18 cellular contexts compared by ENCODE assay signal in the genomic region with DNA sequence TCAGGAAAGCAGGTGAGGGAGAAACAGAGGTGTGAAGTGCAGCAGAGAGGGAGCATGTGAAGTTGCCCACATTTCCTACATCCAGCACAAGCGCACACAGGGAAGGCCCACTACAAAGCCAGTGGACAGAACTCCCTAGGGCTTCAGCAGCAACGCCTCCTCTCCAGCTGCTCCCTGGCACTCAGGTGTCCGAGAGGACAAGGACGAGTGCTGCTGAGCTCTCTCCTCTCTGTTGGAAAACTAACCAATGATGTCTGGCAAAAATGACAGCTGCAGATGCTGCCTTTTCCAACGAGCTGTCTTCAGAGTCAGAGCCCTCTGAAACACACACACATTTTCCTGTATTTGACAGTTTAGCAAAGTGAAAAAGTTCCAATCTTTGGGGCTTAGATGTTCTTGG.
"Had no signal": no experiment of that assay in that cellular context is flagged by ENCODE, and none has a peak within 500 bp of the region (broad histone marks: within the 10 kb centered on the region; RNA-seq: fewer than 3 reads in every experiment).

No MANE protein-coding gene starts in this region.

- H3K36me3 Mint-ChIP-seq: activated naive CD4-positive, alpha-beta T cell treated with anti-CD3 and anti-CD28 coated beads, Interleukin-2, amount 50 U/mL, for 72 hours; WTC11 had no signal

- H3K9me3 Mint-ChIP-seq: activated naive CD4-positive, alpha-beta T cell treated with anti-CD3 and anti-CD28 coated beads, Interleukin-2, amount 50 U/mL, for 72 hours; activated T-cell treated with anti-CD3 and anti-CD28 coated beads, Interleukin-2, amount 50 U/mL, for 24 hours; activated T-helper 17 cell treated with anti-CD3 and anti-CD28 coated beads, Interleukin-2, amount 50 U/mL, for 72 hours; neural crest cell; T-helper 1 cell treated with Interleukin-12 subunit alpha and Interleukin-12 subunit beta and Interleukin-4 antibody, amounts not matched to agents 30 μg/mL and 1 μg/mL, for 36 hours; WTC11 had no signal

- DNase-seq: activated CD4-positive, alpha-beta T cell treated with anti-CD3 and anti-CD28 coated beads, Interleukin-2, amount 50 U/mL, for 4 hours; activated CD8-positive, alpha-beta memory T cell treated with anti-CD3 and anti-CD28 coated beads for 24 hours; activated CD8-positive, alpha-beta memory T cell treated with anti-CD3 and anti-CD28 coated beads, Interleukin-2, amount 50 U/mL, for 4 hours; activated T-cell treated with anti-CD3 and anti-CD28 coated beads, Interleukin-2, amount 50 U/mL, for 24 hours; colonic mucosa; esophagus squamous epithelium; hypothalamus; posterior cingulate gyrus; sigmoid colon; stimulated activated CD4-positive, alpha-beta T cell treated with anti-CD3 and anti-CD28 coated beads, Interleukin-4, amount 100 ng/mL, for 1 hour; stimulated activated naive CD4-positive, alpha-beta T cell treated with Interleukin-2 at 50 U/mL for 16 hours; T1000; upper lobe of left lung had no signal

- H3K4me1 Mint-ChIP-seq: activated T-helper 17 cell treated with anti-CD3 and anti-CD28 coated beads, Interleukin-2, amount 50 U/mL, for 72 hours had no signal

- ATAC-seq: activated naive CD4-positive, alpha-beta T cell treated with anti-CD3 and anti-CD28 coated beads, Interleukin-2, amount 50 U/mL, for 72 hours; activated T-helper 17 cell treated with anti-CD3 and anti-CD28 coated beads, Interleukin-2, amount 50 U/mL, for 72 hours; WTC11 had no signal

- H3K4me3 Mint-ChIP-seq: activated T-cell treated with anti-CD3 and anti-CD28 coated beads, Interleukin-2, amount 50 U/mL, for 24 hours; activated T-helper 17 cell treated with anti-CD3 and anti-CD28 coated beads, Interleukin-2, amount 50 U/mL, for 72 hours; neural crest cell; T-helper 1 cell treated with Interleukin-12 subunit alpha and Interleukin-12 subunit beta and Interleukin-4 antibody, amounts not matched to agents 30 μg/mL and 1 μg/mL, for 36 hours; WTC11 had no signal

- H3K27ac Mint-ChIP-seq: activated T-cell treated with anti-CD3 and anti-CD28 coated beads, Interleukin-2, amount 50 U/mL, for 24 hours; activated T-helper 17 cell treated with anti-CD3 and anti-CD28 coated beads, Interleukin-2, amount 50 U/mL, for 72 hours; T-helper 1 cell treated with Interleukin-12 subunit alpha and Interleukin-12 subunit beta and Interleukin-4 antibody, amounts not matched to agents 30 μg/mL and 1 μg/mL, for 36 hours had no signal
